19 cellular contexts compared by ENCODE assay signal in the genomic region with DNA sequence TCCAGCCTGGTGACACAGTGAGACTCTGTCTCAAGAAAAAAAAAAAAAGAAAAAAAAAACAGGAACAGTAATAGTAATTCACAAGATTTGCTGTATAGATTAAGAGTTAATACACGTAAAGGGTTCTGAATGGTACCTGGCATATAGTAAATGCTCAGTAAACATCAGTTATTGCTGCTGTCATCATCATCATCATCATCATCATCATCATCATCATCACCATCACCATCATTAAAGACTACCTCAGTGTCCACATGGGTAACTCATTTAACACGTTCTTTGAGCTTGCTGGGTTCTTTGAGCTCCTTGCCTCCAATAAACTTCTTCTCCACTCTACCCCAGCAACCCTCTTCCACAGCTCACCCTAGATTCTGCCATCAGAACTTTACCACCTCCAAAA.
"Had no signal": no experiment of that assay in that cellular context is flagged by ENCODE, and none has a peak within 500 bp of the region (broad histone marks: within the 10 kb centered on the region; RNA-seq: fewer than 3 reads in every experiment).

No MANE protein-coding gene starts in this region.

- H3K27ac Mint-ChIP-seq: dendritic cell treated with granulocyte-macrophage colony-stimulating factor and Interleukin-4, amounts not matched to agents 40 ng/mL and 50 ng/mL, for 4 days had no signal

- H3K9me3 ChIP-seq: esophagus squamous epithelium, gastroesophageal sphincter, sigmoid colon, stomach, thoracic aorta, transverse colon had no signal

- H3K36me3 ChIP-seq: thoracic aorta, transverse colon had no signal

- H3K9me3 Mint-ChIP-seq: immature natural killer cell, naive B cell had no signal

- H3K27me3 ChIP-seq: esophagus squamous epithelium, gastroesophageal sphincter, sigmoid colon, stomach, transverse colon had no signal

- H3K4me3 Mint-ChIP-seq: dendritic cell treated with granulocyte-macrophage colony-stimulating factor and Interleukin-4, amounts not matched to agents 40 ng/mL and 50 ng/mL, for 4 days; immature natural killer cell; naive B cell had no signal

- H3K4me3 ChIP-seq: esophagus squamous epithelium, gastroesophageal sphincter, lung, sigmoid colon, skin epidermis, stomach, thoracic aorta, transverse colon had no signal

- DNase-seq: esophagus squamous epithelium; glutamatergic neuron; immature natural killer cell; left colon; left ventricle myocardium superior; mesenchymal stem cell; naive B cell; posterior cingulate gyrus; sigmoid colon; stimulated activated CD4-positive, alpha-beta T cell treated with anti-CD3 and anti-CD28 coated beads, Interleukin-12 subunit alpha, Interleukin-12 subunit beta, amount 100 ng/mL, for 4 hours; stimulated activated naive CD4-positive, alpha-beta T cell; stomach; substantia nigra; transverse colon had no signal

- H3K27ac ChIP-seq: esophagus squamous epithelium, gastroesophageal sphincter, sigmoid colon, skin epidermis, stomach, thoracic aorta, transverse colon had no signal

- H3K27me3 Mint-ChIP-seq: dendritic cell treated with granulocyte-macrophage colony-stimulating factor and Interleukin-4, amounts not matched to agents 40 ng/mL and 50 ng/mL, for 4 days; naive B cell had no signal

- ATAC-seq: gastroesophageal sphincter, left colon, left ventricle myocardium superior had no signal
